15 cellular contexts compared by ENCODE assay signal in genomic region chr20:38297916-38298674, GRCh38. TPM values are rescaled to one million over a fixed set of nuclear protein-coding genes. Genes with fewer than 3 reads are reported as not detected.
DNase-seq lines count a peak whose midpoint lies in the region; TF ChIP-seq lines count a peak whose summit lies in the region.
"Had no signal": no experiment of that assay in that cellular context is flagged by ENCODE, and none has a peak within 500 bp of the region (broad histone marks: within the 10 kb centered on the region; RNA-seq: fewer than 3 reads in every experiment).

No MANE protein-coding gene starts in this region.

- WGBS in thyroid gland, 2 donors: 92 to 93% methylated on average over 7 of the region's 7 CpGs

- peaks cover 27% of the 10 kb centered on the region for H3K4me1 ChIP-seq in adipocyte (ENCODE audit: control insufficient read depth, insufficient read depth, low read length)
- peaks cover 10% of the 10 kb centered on the region for H3K4me1 ChIP-seq in osteoblast (ENCODE audit: insufficient read depth, low read length)
- peaks cover 0 to 11% of the 10 kb centered on the region in 2 donors for H3K4me1 ChIP-seq in thyroid gland
- H3K4me1 ChIP-seq: SJCRH30 had no signal

- no peaks in the 10 kb centered on the region for H3K36me3 ChIP-seq in adipocyte (ENCODE audit: control insufficient read depth, insufficient read depth, low read length, severe bottlenecking)
- no peaks in the 10 kb centered on the region for H3K36me3 ChIP-seq in osteoblast (ENCODE audit: insufficient read depth, low read length)
- H3K36me3 ChIP-seq in thyroid gland: no peaks in the 10 kb centered on the region
- H3K36me3 ChIP-seq: SJCRH30 had no signal

- peak overlapping the region; percentile 97 for H2AFZ ChIP-seq in osteoblast (ENCODE audit: low read length)

- H3K27me3 ChIP-seq in adipocyte (replicated peaks; ENCODE audit: control insufficient read depth, insufficient read depth, low read length) (no peaks in the 10 kb centered on the region), osteoblast (ENCODE audit: insufficient read depth, low read length) (no peaks in the 10 kb centered on the region), thyroid gland (peaks cover 4% of the 10 kb centered on the region)

- H3K4me2 ChIP-seq in osteoblast (ENCODE audit: insufficient read depth, low read length): peak overlapping the region; percentile 34

- intact Hi-C loops in thyroid gland (cut with DNase I): no loop called here

- H3K27ac Mint-ChIP-seq in endothelial cell (ENCODE audit: unreplicated experiment): peak overlapping the region; percentile 48
- no peak overlapping the region for H3K27ac Mint-ChIP-seq in immature natural killer cell
- H3K27ac Mint-ChIP-seq: CD8-positive, alpha-beta T cell had no signal

- H3K27ac ChIP-seq in osteoblast (ENCODE audit: low read depth, low read length) (peak overlapping the region; percentile 66), thyroid gland (peak overlapping the region in 2 of 3 donors; percentile 31 to 58)
- H3K27ac ChIP-seq: SJCRH30 had no signal

- H3K4me3 Mint-ChIP-seq in endothelial cell (ENCODE audit: unreplicated experiment): no peak overlapping the region
- no peak overlapping the region for H3K4me3 Mint-ChIP-seq in immature natural killer cell
- H3K4me3 Mint-ChIP-seq: CD8-positive, alpha-beta T cell had no signal

- H3K27me3 Mint-ChIP-seq in endothelial cell (ENCODE audit: unreplicated experiment): no peaks in the 10 kb centered on the region
- H3K27me3 Mint-ChIP-seq in immature natural killer cell (ENCODE audit: low read depth in 3 of 3): peaks cover 5 to 8% (median 8%) of the 10 kb centered on the region in 3 donors

- H3K9ac ChIP-seq in adipocyte (ENCODE audit: low read length): peak overlapping the region; percentile 77

- no peak for TF ChIP-seq POLR2A in thyroid gland (IDR thresholded peaks at IDR 0.05)

- H3K36me3 Mint-ChIP-seq in endothelial cell (ENCODE audit: low read depth, unreplicated experiment) (no peaks in the 10 kb centered on the region), immature natural killer cell (no peaks in the 10 kb centered on the region)
- H3K36me3 Mint-ChIP-seq: CD8-positive, alpha-beta T cell had no signal

- H3K9me3 Mint-ChIP-seq in endothelial cell (ENCODE audit: unreplicated experiment) (no peaks in the 10 kb centered on the region), immature natural killer cell (no peaks in the 10 kb centered on the region)
- H3K9me3 Mint-ChIP-seq: CD8-positive, alpha-beta T cell had no signal

- H3K4me3 ChIP-seq in adipocyte (ENCODE audit: low read length): no peak overlapping the region
- no peak overlapping the region for H3K4me3 ChIP-seq in osteoblast (ENCODE audit: insufficient read depth, low read length)
- no peak overlapping the region for H3K4me3 ChIP-seq in thyroid gland (replicated peaks in 1 of 3)
- H3K4me3 ChIP-seq: SJCRH30 had no signal

- H3K79me2 ChIP-seq in osteoblast (ENCODE audit: insufficient read depth, low read length): no peaks in the 10 kb centered on the region

- H4K20me1 ChIP-seq in osteoblast (ENCODE audit: insufficient read depth, low read length): no peaks in the 10 kb centered on the region

- H3K4me1 Mint-ChIP-seq in endothelial cell (ENCODE audit: unreplicated experiment) (no peaks in the 10 kb centered on the region), immature natural killer cell (peaks cover 0 to 3% of the 10 kb centered on the region in 2 donors)

- DNase-seq in adipocyte (ENCODE audit: low read depth) (no peak), endothelial cell (ENCODE audit: low spot score) (no peak), osteoblast (ENCODE audit: insufficient read length, low spot score, missing footprints) (peak; percentile 41), thyroid gland (no peak), immature natural killer cell (no peak), putamen (ENCODE audit: low spot score) (no peak), germinal center (ENCODE audit: low spot score) (no peak)
- DNase-seq: CD8-positive, alpha-beta T cell; effector CD8-positive, alpha-beta T cell; NCI-H1092 treated with DMSO at 0.1 percent for 48 hours had no signal

- no peak for TF ChIP-seq CTCF in endothelial cell (IDR thresholded peaks at IDR 0.05; ENCODE audit: unreplicated experiment)
- TF ChIP-seq CTCF in osteoblast (IDR thresholded peaks at IDR 0.05; ENCODE audit: extremely low read depth, low read depth, low read length): no peak
- TF ChIP-seq CTCF in thyroid gland (IDR thresholded peaks at IDR 0.05): no peak

- H3K9me3 ChIP-seq in adipocyte (ENCODE audit: control insufficient read depth, low read length) (no peaks in the 10 kb centered on the region), osteoblast (ENCODE audit: low read depth, low read length) (no peaks in the 10 kb centered on the region), thyroid gland (no peaks in the 10 kb centered on the region)
- H3K9me3 ChIP-seq: SJCRH30 had no signal

RNA-seq across cellular contexts. Expression of gene BPI, which starts 5.9 kb away (rescaled TPM):
- total RNA-seq in endothelial cell (ENCODE audit: unreplicated experiment): not detected
- total RNA-seq in osteoblast: under 0.01 TPM in 1 of 2 replicates, not detected in the other
- under 1 TPM in 2 of 4 donors, not detected in 2; 0.22 to 0.40 TPM for total RNA-seq in thyroid gland
- not detected for polyA plus RNA-seq in immature natural killer cell
- total RNA-seq: CD8-positive, alpha-beta T cell; glomerular endothelial cell; left colon had no signal
- polyA plus RNA-seq: neural cell had no signal

RNA-seq across cellular contexts. Expression of gene KIAA1755, which starts 37.6 kb away (rescaled TPM):
- total RNA-seq in endothelial cell (ENCODE audit: unreplicated experiment): not detected
- total RNA-seq in osteoblast: 2.5 and 2.7 TPM in 2 replicates
- total RNA-seq in thyroid gland: 1 to 10 TPM; 1.0 to 5.5 (median 1.7) TPM
- not detected for polyA plus RNA-seq in immature natural killer cell
- total RNA-seq: CD8-positive, alpha-beta T cell had no signal
- polyA plus RNA-seq: neural cell had no signal

RNA-seq across cellular contexts. Expression of gene LBP, which starts 48.2 kb away (rescaled TPM):
- total RNA-seq in endothelial cell (ENCODE audit: unreplicated experiment) (1.2 TPM), osteoblast (1.8 and 2.9 TPM in 2 replicates), thyroid gland (1 to 10 TPM in 3 of 4 donors, under 1 TPM in 1; 0.45 to 3.4 (median 2.3) TPM)
- polyA plus RNA-seq in immature natural killer cell: not detected
- total RNA-seq: CD8-positive, alpha-beta T cell; glomerular endothelial cell; left colon; SJCRH30; urinary bladder had no signal
- polyA plus RNA-seq: neural cell had no signal
